ENCODE assay signal across 22 cellular contexts in genomic region chr9:103734471-103734870, GRCh38.
"Had no signal": no experiment of that assay in that cellular context is flagged by ENCODE, and none has a peak within 500 bp of the region (broad histone marks: within the 10 kb centered on the region; RNA-seq: fewer than 3 reads in every experiment).

No MANE protein-coding gene starts in this region.

- H3K36me3 ChIP-seq: esophagus squamous epithelium, pancreas, suprapubic skin, thyroid gland had no signal

- H3K4me1 ChIP-seq: esophagus squamous epithelium, foreskin keratinocyte, pancreas, suprapubic skin, thyroid gland had no signal

- H3K4me1 Mint-ChIP-seq: stimulated activated effector memory CD8-positive, alpha-beta T cell treated with anti-CD3 and anti-CD28 coated beads, Interleukin-12 subunit alpha, Interleukin-12 subunit beta, amount 100 ng/mL, for 72 hours had no signal

- H3K9me3 ChIP-seq: esophagus squamous epithelium, pancreas, suprapubic skin, thyroid gland had no signal

- H3K36me3 Mint-ChIP-seq: natural killer cell treated with Interleukin-12 subunit alpha and Interleukin-12 subunit beta and Interleukin-15 and Interleukin-18, amount 100 ng/mL, for 72 hours; stimulated activated effector memory CD8-positive, alpha-beta T cell treated with anti-CD3 and anti-CD28 coated beads, Interleukin-12 subunit alpha, Interleukin-12 subunit beta, amount 100 ng/mL, for 72 hours; type B pancreatic cell had no signal

- H3K27me3 Mint-ChIP-seq: dendritic cell treated with granulocyte-macrophage colony-stimulating factor and Interleukin-4, amounts not matched to agents 40 ng/mL and 50 ng/mL, for 4 days; natural killer cell treated with Interleukin-12 subunit alpha and Interleukin-12 subunit beta and Interleukin-15 and Interleukin-18, amount 100 ng/mL, for 72 hours; progenitor cell of endocrine pancreas; type B pancreatic cell had no signal

- H3K9me3 Mint-ChIP-seq: dendritic cell treated with granulocyte-macrophage colony-stimulating factor and Interleukin-4, amounts not matched to agents 40 ng/mL and 50 ng/mL, for 4 days; type B pancreatic cell had no signal

- H3K27ac ChIP-seq: esophagus squamous epithelium, foreskin keratinocyte, hepatocyte, pancreas, suprapubic skin, thyroid gland had no signal

- H3K4me3 Mint-ChIP-seq: dendritic cell treated with granulocyte-macrophage colony-stimulating factor and Interleukin-4, amounts not matched to agents 40 ng/mL and 50 ng/mL, for 4 days; natural killer cell treated with Interleukin-12 subunit alpha and Interleukin-12 subunit beta and Interleukin-15 and Interleukin-18, amount 100 ng/mL, for 72 hours; stimulated activated effector memory CD8-positive, alpha-beta T cell treated with anti-CD3 and anti-CD28 coated beads, Interleukin-12 subunit alpha, Interleukin-12 subunit beta, amount 100 ng/mL, for 72 hours; type B pancreatic cell had no signal

- H3K27ac Mint-ChIP-seq: dendritic cell treated with granulocyte-macrophage colony-stimulating factor and Interleukin-4, amounts not matched to agents 40 ng/mL and 50 ng/mL, for 4 days; natural killer cell treated with Interleukin-12 subunit alpha and Interleukin-12 subunit beta and Interleukin-15 and Interleukin-18, amount 100 ng/mL, for 72 hours; progenitor cell of endocrine pancreas; stimulated activated effector memory CD8-positive, alpha-beta T cell treated with anti-CD3 and anti-CD28 coated beads, Interleukin-12 subunit alpha, Interleukin-12 subunit beta, amount 100 ng/mL, for 72 hours; type B pancreatic cell had no signal

- DNase-seq: esophagus squamous epithelium; foreskin keratinocyte; head of caudate nucleus; left colon; left ventricle myocardium superior; mesenchymal stem cell; midbrain; occipital lobe; pancreas; right cardiac atrium; stimulated activated CD4-positive, alpha-beta T cell treated with anti-CD3 and anti-CD28 coated beads, Interleukin-4, amount 100 ng/mL, for 1 hour; stimulated activated CD8-positive, alpha-beta memory T cell treated with anti-CD3 and anti-CD28 coated beads, Interleukin-4, amount 100 ng/mL, for 48 hours; stimulated activated naive CD8-positive, alpha-beta T cell treated with anti-CD3 and anti-CD28 coated beads, Interleukin-15, Interleukin-2, amounts not matched to agents 100 U/mL and 50 U/mL, for 24 hours; thyroid gland had no signal

- H3K4me3 ChIP-seq: esophagus squamous epithelium, hepatocyte, lung, pancreas, suprapubic skin, thyroid gland had no signal

- H3K27me3 ChIP-seq: esophagus squamous epithelium, foreskin keratinocyte, hepatocyte, pancreas, suprapubic skin, thyroid gland had no signal
